In the genomic region with DNA sequence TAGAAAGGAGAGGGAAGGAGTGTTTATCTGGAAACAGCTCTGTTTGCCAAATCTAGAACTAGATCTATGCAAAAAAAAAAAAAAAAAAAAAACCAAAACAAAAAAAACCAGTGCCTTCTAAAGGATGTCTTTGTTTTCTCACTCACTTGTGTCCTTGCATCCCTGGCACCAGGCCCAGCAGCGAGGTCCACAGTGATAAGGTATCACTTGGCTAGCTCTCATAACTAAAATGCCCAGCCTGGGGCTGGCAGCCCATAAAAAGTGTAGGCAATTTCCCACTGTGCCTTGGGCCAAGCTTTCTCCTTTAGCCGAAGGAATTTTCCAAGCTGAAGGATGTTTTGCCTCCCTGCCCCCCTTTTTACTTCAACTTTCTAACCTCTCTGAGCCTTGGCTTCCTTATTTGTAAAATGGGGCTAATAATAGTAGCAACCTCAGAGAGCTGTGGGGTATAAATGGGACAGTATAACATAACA, we compare ENCODE assay signal across 10 cellular contexts. TPM values are rescaled to one million over a fixed set of nuclear protein-coding genes. Genes with fewer than 3 reads are reported as not detected.
DNase-seq lines count a peak whose midpoint lies in the region; ATAC-seq and TF ChIP-seq lines count a peak whose summit lies in the region.
"Had no signal": no experiment of that assay in that cellular context is flagged by ENCODE, and none has a peak within 500 bp of the region (broad histone marks: within the 10 kb centered on the region; RNA-seq: fewer than 3 reads in every experiment).

No MANE protein-coding gene starts in this region.

- ATAC-seq in GM21723 (IDR thresholded peaks at IDR 0.05; ENCODE audit: unreplicated experiment), result no peak
- no peak for ATAC-seq in HG03108 (IDR thresholded peaks at IDR 0.05; ENCODE audit: unreplicated experiment)

- H3K4me1 Mint-ChIP-seq in activated CD4-positive, alpha-beta T cell treated with anti-CD3 and anti-CD28 coated beads, Interleukin-2, amount 10 ng/mL, durations not matched to agents 7 days and 5 days, result peaks cover 11% of the 10 kb centered on the region

- no peak overlapping the region for H3K27ac Mint-ChIP-seq in activated CD4-positive, alpha-beta T cell treated with anti-CD3 and anti-CD28 coated beads, Interleukin-2, amount 10 ng/mL, durations not matched to agents 7 days and 5 days

- H3K9me3 Mint-ChIP-seq in activated CD4-positive, alpha-beta T cell treated with anti-CD3 and anti-CD28 coated beads, Interleukin-2, amount 10 ng/mL, durations not matched to agents 7 days and 5 days, result no peaks in the 10 kb centered on the region

- DNase-seq in DMS153 treated with DMSO at 0.1 percent for 48 hours (lab: John Stamatoyannopoulos, UW; ENCODE audit: unreplicated experiment), result peak; percentile 36
- DNase-seq in Peyer's patch, result peak in 2 of 3 donors; percentile 33 to 54
- DNase-seq in foreskin melanocyte, result peak; percentile 32
- no peak for DNase-seq in foreskin fibroblast
- DNase-seq in activated CD4-positive, alpha-beta T cell treated with anti-CD3 and anti-CD28 coated beads, Interleukin-2, amount 10 ng/mL, durations not matched to agents 7 days and 5 days, result no peak
- DNase-seq: NCI-H187 had no signal

- H3K36me3 ChIP-seq in Peyer's patch (no peaks in the 10 kb centered on the region), rectal smooth muscle tissue (ENCODE audit: control insufficient read depth, insufficient read depth, low read length) (no peaks in the 10 kb centered on the region)

- POLR2A ChIA-PET in activated CD4-positive, alpha-beta T cell treated with anti-CD3 and anti-CD28 coated beads, Interleukin-2, amount 10 ng/mL, durations not matched to agents 7 days and 5 days (lab: Charles Lee), result no interaction called here

- TF ChIP-seq CTCF in Peyer's patch (IDR thresholded peaks at IDR 0.05), result no peak
- no peak for TF ChIP-seq CTCF in foreskin fibroblast (IDR thresholded peaks at IDR 0.05; ENCODE audit: low read depth, low read length)

- H3K27me3 Mint-ChIP-seq in activated CD4-positive, alpha-beta T cell treated with anti-CD3 and anti-CD28 coated beads, Interleukin-2, amount 10 ng/mL, durations not matched to agents 7 days and 5 days, result no peaks in the 10 kb centered on the region

- no peaks in the 10 kb centered on the region for H3K36me3 Mint-ChIP-seq in activated CD4-positive, alpha-beta T cell treated with anti-CD3 and anti-CD28 coated beads, Interleukin-2, amount 10 ng/mL, durations not matched to agents 7 days and 5 days (ENCODE audit: low read depth)
- H3K36me3 Mint-ChIP-seq: CD14-positive monocyte had no signal

- TF ChIP-seq POLR2A in Peyer's patch (IDR thresholded peaks at IDR 0.05), result no peak

- H3K4me3 ChIP-seq in Peyer's patch, result no peak overlapping the region
- H3K4me3 ChIP-seq in rectal smooth muscle tissue (ENCODE audit: low read length), result no peak overlapping the region
- no peak overlapping the region for H3K4me3 ChIP-seq in foreskin fibroblast (ENCODE audit: low read depth in 1 of 2, low read length in 2 of 2)

- H3K27me3 ChIP-seq in Peyer's patch (no peaks in the 10 kb centered on the region), rectal smooth muscle tissue (ENCODE audit: control insufficient read depth, insufficient read depth, low read length) (no peaks in the 10 kb centered on the region)

- no peaks in the 10 kb centered on the region for H3K9me3 ChIP-seq in Peyer's patch

- H3K4me3 Mint-ChIP-seq in activated CD4-positive, alpha-beta T cell treated with anti-CD3 and anti-CD28 coated beads, Interleukin-2, amount 10 ng/mL, durations not matched to agents 7 days and 5 days, result no peak overlapping the region
- H3K4me3 Mint-ChIP-seq: CD14-positive monocyte had no signal

- H3K27ac ChIP-seq in Peyer's patch, result peak overlapping the region in 1 of 4 donors; percentile 69
- H3K27ac ChIP-seq in rectal smooth muscle tissue (ENCODE audit: low read depth, low read length), result peak overlapping the region; percentile 80

- no peak overlapping the region for H3K9ac ChIP-seq in rectal smooth muscle tissue (ENCODE audit: low read length)

- H3K4me1 ChIP-seq in Peyer's patch (peaks cover 0 to 12% (median 0%) of the 10 kb centered on the region in 4 donors), rectal smooth muscle tissue (ENCODE audit: control insufficient read depth, insufficient read depth, low read length) (peaks cover 23% of the 10 kb centered on the region)

- CTCF ChIA-PET in activated CD4-positive, alpha-beta T cell treated with anti-CD3 and anti-CD28 coated beads, Interleukin-2, amount 10 ng/mL, durations not matched to agents 7 days and 5 days (lab: Charles Lee), result interaction anchor here (1.1 kb wide), 1 partner anchor 22 kb away, joined by 3 read pairs; no protein-coding TSS in a partner anchor

RNA-seq across cellular contexts. Expression of a gene that starts 20.8 kb away (rescaled TPM):
- total RNA-seq in Peyer's patch, result 100 to 1,000 TPM in 2 of 4 donors, 10 to 100 TPM in 2; 55.3 to 113 (median 88.6) TPM
- 10 to 100 TPM; 41.5 to 41.6 TPM for total RNA-seq in activated CD4-positive, alpha-beta T cell treated with anti-CD3 and anti-CD28 coated beads, Interleukin-2, amount 10 ng/mL, durations not matched to agents 7 days and 5 days

Comparison
In these comparisons a context has a peak if more than half of its experiments do, and no peak if none do; other contexts are left out.
1. DNase-seq: peak in DMS153 treated with DMSO at 0.1 percent for 48 hours (single experiment), Peyer's patch (2 of 3) and foreskin melanocyte (single experiment); none in foreskin fibroblast (0 of 2) and activated CD4-positive, alpha-beta T cell treated with anti-CD3 and anti-CD28 coated beads, Interleukin-2, amount 10 ng/mL, durations not matched to agents 7 days and 5 days (single experiment).